8 cellular contexts compared by ENCODE assay signal in genomic region chr6:69232506-69233194, GRCh38.
DNase-seq lines count a peak whose midpoint lies in the region; ATAC-seq lines count a peak whose summit lies in the region.

No MANE protein-coding gene starts in this region.

- no peak overlapping the region for H3K4me3 ChIP-seq in SJSA1

- no peaks in the 10 kb centered on the region for H3K4me1 ChIP-seq in SJSA1 (replicated peaks)

- H3K27ac ChIP-seq in SJSA1: no peak overlapping the region

- ATAC-seq in GM21526 (IDR thresholded peaks at IDR 0.05; ENCODE audit: low FRiP score, unreplicated experiment): peak; percentile 98

- H3K27me3 ChIP-seq in SJSA1 (replicated peaks): no peaks in the 10 kb centered on the region

- no peaks in the 10 kb centered on the region for H3K36me3 ChIP-seq in SJSA1

- DNase-seq in EH (ENCODE audit: low read depth) (peak; percentile 66), HT1080 (ENCODE audit: low read depth) (peak; percentile 73), SJSA1 (ENCODE audit: low read depth in 1 of 2, low spot score in 2 of 2) (peak; percentile 29 to 59), T47D (ENCODE audit: low read depth in 1 of 2, low spot score in 1 of 2) (peak; percentile 31 to 82), iPS-NIHi7 (ENCODE audit: extremely low spot score) (peak; percentile 84), DMS153 treated with DMSO at 0.1 percent for 48 hours (lab: John Stamatoyannopoulos, UW; ENCODE audit: unreplicated experiment) (no peak)
- DNase-seq in stimulated activated CD4-positive, alpha-beta T cell treated with anti-CD3 and anti-CD28 coated beads, Interleukin-15, amount 100 ng/mL, for 48 hours (ENCODE audit: low read depth in 2 of 2): peak; percentile 13 to 24

- H3K9me3 ChIP-seq in SJSA1 (replicated peaks): no peaks in the 10 kb centered on the region

- in situ Hi-C loops in T47D (cut with HindIII; ENCODE audit: low pct_unique_long_range_greater_than_20kb, low sequenced_read_pairs): no loop called here
